In the genomic region with DNA sequence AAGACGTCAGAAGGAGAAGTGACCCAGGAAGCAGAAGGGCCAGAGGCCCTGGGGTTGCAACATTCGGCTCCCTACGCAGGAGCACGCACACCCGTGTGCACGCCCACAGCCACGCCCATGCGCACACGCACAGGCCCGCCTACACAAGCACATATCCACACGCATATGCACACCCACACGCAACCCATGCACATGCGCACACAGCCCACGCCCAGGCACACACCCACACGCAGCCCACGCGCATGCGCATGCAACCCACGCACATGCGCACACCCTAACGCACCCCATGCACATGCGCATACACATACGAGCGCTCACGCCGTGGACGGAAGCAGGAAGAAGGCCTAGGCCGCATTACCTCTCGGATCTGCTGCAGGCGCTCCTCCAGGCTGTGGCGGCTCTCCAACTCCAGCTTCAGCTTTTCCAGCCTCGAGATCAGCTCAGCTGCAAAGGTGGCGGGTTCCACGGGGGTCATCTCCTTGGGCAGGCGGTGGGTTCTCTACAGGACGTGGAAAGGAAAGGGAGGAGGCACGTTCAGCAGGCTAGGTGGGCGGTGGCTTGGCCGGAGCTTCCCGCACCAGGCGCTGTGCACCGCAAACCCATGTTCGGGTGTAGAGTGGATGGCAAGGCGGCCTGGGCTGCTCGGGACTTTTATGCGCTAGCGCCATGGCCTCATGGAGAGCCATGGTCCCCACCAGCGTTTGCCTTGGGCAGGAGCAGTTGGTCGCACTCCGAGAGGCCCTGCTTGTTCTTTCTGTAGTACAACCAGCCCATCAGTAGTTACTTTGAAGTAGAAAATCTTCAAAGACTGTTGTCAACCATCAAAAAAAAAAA, we compare ENCODE assay signal across 1 cellular context.
TF ChIP-seq lines count a peak whose summit lies in the region.

No MANE protein-coding gene starts in this region.

TF ChIP-seq in K562, 482 proteins besides CTCF, POLR2A, EP300 and RAD21 (continued from another document and continues in another):
- TF ChIP-seq, protein P1, sequence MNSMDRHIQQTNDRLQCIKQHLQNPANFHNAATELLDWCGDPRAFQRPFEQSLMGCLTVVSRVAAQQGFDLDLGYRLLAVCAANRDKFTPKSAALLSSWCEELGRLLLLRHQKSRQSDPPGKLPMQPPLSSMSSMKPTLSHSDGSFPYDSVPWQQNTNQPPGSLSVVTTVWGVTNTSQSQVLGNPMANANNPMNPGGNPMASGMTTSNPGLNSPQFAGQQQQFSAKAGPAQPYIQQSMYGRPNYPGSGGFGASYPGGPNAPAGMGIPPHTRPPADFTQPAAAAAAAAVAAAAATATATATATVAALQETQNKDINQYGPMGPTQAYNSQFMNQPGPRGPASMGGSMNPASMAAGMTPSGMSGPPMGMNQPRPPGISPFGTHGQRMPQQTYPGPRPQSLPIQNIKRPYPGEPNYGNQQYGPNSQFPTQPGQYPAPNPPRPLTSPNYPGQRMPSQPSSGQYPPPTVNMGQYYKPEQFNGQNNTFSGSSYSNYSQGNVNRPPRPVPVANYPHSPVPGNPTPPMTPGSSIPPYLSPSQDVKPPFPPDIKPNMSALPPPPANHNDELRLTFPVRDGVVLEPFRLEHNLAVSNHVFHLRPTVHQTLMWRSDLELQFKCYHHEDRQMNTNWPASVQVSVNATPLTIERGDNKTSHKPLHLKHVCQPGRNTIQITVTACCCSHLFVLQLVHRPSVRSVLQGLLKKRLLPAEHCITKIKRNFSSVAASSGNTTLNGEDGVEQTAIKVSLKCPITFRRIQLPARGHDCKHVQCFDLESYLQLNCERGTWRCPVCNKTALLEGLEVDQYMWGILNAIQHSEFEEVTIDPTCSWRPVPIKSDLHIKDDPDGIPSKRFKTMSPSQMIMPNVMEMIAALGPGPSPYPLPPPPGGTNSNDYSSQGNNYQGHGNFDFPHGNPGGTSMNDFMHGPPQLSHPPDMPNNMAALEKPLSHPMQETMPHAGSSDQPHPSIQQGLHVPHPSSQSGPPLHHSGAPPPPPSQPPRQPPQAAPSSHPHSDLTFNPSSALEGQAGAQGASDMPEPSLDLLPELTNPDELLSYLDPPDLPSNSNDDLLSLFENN (IDR thresholded peaks at IDR 0.05; ENCODE audit: low read depth in 2 of 2, low read length in 2 of 2): no peak
- no peak for TF ChIP-seq TAF15 (IDR thresholded peaks at IDR 0.05; ENCODE audit: low read depth, low read length)
- no peak for TF ChIP-seq SRSF3 (IDR thresholded peaks at IDR 0.05; ENCODE audit: insufficient read depth, low read length)
- TF ChIP-seq, protein P2, sequence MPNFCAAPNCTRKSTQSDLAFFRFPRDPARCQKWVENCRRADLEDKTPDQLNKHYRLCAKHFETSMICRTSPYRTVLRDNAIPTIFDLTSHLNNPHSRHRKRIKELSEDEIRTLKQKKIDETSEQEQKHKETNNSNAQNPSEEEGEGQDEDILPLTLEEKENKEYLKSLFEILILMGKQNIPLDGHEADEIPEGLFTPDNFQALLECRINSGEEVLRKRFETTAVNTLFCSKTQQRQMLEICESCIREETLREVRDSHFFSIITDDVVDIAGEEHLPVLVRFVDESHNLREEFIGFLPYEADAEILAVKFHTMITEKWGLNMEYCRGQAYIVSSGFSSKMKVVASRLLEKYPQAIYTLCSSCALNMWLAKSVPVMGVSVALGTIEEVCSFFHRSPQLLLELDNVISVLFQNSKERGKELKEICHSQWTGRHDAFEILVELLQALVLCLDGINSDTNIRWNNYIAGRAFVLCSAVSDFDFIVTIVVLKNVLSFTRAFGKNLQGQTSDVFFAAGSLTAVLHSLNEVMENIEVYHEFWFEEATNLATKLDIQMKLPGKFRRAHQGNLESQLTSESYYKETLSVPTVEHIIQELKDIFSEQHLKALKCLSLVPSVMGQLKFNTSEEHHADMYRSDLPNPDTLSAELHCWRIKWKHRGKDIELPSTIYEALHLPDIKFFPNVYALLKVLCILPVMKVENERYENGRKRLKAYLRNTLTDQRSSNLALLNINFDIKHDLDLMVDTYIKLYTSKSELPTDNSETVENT (CRISPR knock-in tag; IDR thresholded peaks at IDR 0.05): no peak
- TF ChIP-seq CHD1 (IDR thresholded peaks at IDR 0.05; ENCODE audit: low read length): no peak
- peak; percentile 32; the same call in 1 of the 2 replicates for TF ChIP-seq JUND (IDR thresholded peaks at IDR 0.05; ENCODE audit: borderline replicate concordance, low read depth, low read length)
- no peak; the same call in 2 of the 3 replicates for TF ChIP-seq JUND (tag; IDR thresholded peaks at IDR 0.05; ENCODE audit: borderline replicate concordance, low read depth, low read length)
- 0 out of 2 replicates have a peak, but pooled peaks have one; percentile 36 for TF ChIP-seq SAFB (IDR thresholded peaks at IDR 0.05; ENCODE audit: borderline replicate concordance, low read depth, low read length)
- TF ChIP-seq ZC3H4 (CRISPR knock-in tag; IDR thresholded peaks at IDR 0.05; ENCODE audit: borderline replicate concordance): no peak
- TF ChIP-seq, protein P3, sequence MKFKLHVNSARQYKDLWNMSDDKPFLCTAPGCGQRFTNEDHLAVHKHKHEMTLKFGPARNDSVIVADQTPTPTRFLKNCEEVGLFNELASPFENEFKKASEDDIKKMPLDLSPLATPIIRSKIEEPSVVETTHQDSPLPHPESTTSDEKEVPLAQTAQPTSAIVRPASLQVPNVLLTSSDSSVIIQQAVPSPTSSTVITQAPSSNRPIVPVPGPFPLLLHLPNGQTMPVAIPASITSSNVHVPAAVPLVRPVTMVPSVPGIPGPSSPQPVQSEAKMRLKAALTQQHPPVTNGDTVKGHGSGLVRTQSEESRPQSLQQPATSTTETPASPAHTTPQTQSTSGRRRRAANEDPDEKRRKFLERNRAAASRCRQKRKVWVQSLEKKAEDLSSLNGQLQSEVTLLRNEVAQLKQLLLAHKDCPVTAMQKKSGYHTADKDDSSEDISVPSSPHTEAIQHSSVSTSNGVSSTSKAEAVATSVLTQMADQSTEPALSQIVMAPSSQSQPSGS (CRISPR knock-in tag; IDR thresholded peaks at IDR 0.05): no peak
- no peak for TF ChIP-seq PHB2 (IDR thresholded peaks at IDR 0.05; ENCODE audit: low read depth)
- no peak for TF ChIP-seq NFYB (IDR thresholded peaks at IDR 0.05; ENCODE audit: extremely low read depth, insufficient read length)
- no peak for TF ChIP-seq ZNF282 (CRISPR knock-in tag; IDR thresholded peaks at IDR 0.05)
- TF ChIP-seq, protein P4, sequence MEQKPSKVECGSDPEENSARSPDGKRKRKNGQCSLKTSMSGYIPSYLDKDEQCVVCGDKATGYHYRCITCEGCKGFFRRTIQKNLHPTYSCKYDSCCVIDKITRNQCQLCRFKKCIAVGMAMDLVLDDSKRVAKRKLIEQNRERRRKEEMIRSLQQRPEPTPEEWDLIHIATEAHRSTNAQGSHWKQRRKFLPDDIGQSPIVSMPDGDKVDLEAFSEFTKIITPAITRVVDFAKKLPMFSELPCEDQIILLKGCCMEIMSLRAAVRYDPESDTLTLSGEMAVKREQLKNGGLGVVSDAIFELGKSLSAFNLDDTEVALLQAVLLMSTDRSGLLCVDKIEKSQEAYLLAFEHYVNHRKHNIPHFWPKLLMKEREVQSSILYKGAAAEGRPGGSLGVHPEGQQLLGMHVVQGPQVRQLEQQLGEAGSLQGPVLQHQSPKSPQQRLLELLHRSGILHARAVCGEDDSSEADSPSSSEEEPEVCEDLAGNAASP (IDR thresholded peaks at IDR 0.05): no peak
- no peak for TF ChIP-seq SAFB2 (IDR thresholded peaks at IDR 0.05; ENCODE audit: borderline replicate concordance, low read depth, low read length, severe bottlenecking)
- TF ChIP-seq HNRNPUL1 (IDR thresholded peaks at IDR 0.05; ENCODE audit: low read length): no peak
- peak; percentile 46 for TF ChIP-seq TAF1 (IDR thresholded peaks at IDR 0.05; ENCODE audit: control insufficient read depth, extremely low read depth, insufficient read depth, low read length, severe bottlenecking)
- no peak for TF ChIP-seq BCOR (IDR thresholded peaks at IDR 0.05)
- TF ChIP-seq MAFG (tag; conservative IDR thresholded peaks at IDR 0.05): no peak
- TF ChIP-seq, protein P5, sequence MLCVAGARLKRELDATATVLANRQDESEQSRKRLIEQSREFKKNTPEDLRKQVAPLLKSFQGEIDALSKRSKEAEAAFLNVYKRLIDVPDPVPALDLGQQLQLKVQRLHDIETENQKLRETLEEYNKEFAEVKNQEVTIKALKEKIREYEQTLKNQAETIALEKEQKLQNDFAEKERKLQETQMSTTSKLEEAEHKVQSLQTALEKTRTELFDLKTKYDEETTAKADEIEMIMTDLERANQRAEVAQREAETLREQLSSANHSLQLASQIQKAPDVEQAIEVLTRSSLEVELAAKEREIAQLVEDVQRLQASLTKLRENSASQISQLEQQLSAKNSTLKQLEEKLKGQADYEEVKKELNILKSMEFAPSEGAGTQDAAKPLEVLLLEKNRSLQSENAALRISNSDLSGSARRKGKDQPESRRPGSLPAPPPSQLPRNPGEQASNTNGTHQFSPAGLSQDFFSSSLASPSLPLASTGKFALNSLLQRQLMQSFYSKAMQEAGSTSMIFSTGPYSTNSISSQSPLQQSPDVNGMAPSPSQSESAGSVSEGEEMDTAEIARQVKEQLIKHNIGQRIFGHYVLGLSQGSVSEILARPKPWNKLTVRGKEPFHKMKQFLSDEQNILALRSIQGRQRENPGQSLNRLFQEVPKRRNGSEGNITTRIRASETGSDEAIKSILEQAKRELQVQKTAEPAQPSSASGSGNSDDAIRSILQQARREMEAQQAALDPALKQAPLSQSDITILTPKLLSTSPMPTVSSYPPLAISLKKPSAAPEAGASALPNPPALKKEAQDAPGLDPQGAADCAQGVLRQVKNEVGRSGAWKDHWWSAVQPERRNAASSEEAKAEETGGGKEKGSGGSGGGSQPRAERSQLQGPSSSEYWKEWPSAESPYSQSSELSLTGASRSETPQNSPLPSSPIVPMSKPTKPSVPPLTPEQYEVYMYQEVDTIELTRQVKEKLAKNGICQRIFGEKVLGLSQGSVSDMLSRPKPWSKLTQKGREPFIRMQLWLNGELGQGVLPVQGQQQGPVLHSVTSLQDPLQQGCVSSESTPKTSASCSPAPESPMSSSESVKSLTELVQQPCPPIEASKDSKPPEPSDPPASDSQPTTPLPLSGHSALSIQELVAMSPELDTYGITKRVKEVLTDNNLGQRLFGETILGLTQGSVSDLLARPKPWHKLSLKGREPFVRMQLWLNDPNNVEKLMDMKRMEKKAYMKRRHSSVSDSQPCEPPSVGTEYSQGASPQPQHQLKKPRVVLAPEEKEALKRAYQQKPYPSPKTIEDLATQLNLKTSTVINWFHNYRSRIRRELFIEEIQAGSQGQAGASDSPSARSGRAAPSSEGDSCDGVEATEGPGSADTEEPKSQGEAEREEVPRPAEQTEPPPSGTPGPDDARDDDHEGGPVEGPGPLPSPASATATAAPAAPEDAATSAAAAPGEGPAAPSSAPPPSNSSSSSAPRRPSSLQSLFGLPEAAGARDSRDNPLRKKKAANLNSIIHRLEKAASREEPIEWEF (CRISPR knock-in tag; IDR thresholded peaks at IDR 0.05): no peak
- TF ChIP-seq RBM22 (IDR thresholded peaks at IDR 0.05; ENCODE audit: low read depth, low read length, poor library complexity, severe bottlenecking): no peak
- TF ChIP-seq, protein P6, sequence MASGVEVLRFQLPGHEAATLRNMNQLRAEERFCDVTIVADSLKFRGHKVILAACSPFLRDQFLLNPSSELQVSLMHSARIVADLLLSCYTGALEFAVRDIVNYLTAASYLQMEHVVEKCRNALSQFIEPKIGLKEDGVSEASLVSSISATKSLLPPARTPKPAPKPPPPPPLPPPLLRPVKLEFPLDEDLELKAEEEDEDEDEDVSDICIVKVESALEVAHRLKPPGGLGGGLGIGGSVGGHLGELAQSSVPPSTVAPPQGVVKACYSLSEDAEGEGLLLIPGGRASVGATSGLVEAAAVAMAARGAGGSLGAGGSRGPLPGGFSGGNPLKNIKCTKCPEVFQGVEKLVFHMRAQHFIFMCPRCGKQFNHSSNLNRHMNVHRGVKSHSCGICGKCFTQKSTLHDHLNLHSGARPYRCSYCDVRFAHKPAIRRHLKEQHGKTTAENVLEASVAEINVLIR (CRISPR knock-in tag; IDR thresholded peaks at IDR 0.05): no peak
- TF ChIP-seq, protein P7, sequence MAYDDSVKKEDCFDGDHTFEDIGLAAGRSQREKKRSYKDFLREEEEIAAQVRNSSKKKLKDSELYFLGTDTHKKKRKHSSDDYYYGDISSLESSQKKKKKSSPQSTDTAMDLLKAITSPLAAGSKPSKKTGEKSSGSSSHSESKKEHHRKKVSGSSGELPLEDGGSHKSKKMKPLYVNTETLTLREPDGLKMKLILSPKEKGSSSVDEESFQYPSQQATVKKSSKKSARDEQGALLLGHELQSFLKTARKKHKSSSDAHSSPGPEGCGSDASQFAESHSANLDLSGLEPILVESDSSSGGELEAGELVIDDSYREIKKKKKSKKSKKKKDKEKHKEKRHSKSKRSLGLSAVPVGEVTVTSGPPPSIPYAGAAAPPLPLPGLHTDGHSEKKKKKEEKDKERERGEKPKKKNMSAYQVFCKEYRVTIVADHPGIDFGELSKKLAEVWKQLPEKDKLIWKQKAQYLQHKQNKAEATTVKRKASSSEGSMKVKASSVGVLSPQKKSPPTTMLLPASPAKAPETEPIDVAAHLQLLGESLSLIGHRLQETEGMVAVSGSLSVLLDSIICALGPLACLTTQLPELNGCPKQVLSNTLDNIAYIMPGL (CRISPR knock-in tag; IDR thresholded peaks at IDR 0.05): no peak
- no peak for TF ChIP-seq JUN (IDR thresholded peaks at IDR 0.05; ENCODE audit: borderline replicate concordance, low read depth, low read length)
- TF ChIP-seq JUN (CRISPR knock-in tag; IDR thresholded peaks at IDR 0.05; ENCODE audit: borderline replicate concordance): no peak
- peak; percentile 72; the same call in 1 of the 2 replicates for TF ChIP-seq EP400 (IDR thresholded peaks at IDR 0.05)
- TF ChIP-seq, protein P8, sequence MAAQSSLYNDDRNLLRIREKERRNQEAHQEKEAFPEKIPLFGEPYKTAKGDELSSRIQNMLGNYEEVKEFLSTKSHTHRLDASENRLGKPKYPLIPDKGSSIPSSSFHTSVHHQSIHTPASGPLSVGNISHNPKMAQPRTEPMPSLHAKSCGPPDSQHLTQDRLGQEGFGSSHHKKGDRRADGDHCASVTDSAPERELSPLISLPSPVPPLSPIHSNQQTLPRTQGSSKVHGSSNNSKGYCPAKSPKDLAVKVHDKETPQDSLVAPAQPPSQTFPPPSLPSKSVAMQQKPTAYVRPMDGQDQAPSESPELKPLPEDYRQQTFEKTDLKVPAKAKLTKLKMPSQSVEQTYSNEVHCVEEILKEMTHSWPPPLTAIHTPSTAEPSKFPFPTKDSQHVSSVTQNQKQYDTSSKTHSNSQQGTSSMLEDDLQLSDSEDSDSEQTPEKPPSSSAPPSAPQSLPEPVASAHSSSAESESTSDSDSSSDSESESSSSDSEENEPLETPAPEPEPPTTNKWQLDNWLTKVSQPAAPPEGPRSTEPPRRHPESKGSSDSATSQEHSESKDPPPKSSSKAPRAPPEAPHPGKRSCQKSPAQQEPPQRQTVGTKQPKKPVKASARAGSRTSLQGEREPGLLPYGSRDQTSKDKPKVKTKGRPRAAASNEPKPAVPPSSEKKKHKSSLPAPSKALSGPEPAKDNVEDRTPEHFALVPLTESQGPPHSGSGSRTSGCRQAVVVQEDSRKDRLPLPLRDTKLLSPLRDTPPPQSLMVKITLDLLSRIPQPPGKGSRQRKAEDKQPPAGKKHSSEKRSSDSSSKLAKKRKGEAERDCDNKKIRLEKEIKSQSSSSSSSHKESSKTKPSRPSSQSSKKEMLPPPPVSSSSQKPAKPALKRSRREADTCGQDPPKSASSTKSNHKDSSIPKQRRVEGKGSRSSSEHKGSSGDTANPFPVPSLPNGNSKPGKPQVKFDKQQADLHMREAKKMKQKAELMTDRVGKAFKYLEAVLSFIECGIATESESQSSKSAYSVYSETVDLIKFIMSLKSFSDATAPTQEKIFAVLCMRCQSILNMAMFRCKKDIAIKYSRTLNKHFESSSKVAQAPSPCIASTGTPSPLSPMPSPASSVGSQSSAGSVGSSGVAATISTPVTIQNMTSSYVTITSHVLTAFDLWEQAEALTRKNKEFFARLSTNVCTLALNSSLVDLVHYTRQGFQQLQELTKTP (IDR thresholded peaks at IDR 0.05; ENCODE audit: low read depth in 1 of 2, partially characterized antibody in 2 of 2): peak in 1 of 2 experiments; percentile 94
